Comparison of ENCODE assay signal across 8 cellular contexts in the genomic region with DNA sequence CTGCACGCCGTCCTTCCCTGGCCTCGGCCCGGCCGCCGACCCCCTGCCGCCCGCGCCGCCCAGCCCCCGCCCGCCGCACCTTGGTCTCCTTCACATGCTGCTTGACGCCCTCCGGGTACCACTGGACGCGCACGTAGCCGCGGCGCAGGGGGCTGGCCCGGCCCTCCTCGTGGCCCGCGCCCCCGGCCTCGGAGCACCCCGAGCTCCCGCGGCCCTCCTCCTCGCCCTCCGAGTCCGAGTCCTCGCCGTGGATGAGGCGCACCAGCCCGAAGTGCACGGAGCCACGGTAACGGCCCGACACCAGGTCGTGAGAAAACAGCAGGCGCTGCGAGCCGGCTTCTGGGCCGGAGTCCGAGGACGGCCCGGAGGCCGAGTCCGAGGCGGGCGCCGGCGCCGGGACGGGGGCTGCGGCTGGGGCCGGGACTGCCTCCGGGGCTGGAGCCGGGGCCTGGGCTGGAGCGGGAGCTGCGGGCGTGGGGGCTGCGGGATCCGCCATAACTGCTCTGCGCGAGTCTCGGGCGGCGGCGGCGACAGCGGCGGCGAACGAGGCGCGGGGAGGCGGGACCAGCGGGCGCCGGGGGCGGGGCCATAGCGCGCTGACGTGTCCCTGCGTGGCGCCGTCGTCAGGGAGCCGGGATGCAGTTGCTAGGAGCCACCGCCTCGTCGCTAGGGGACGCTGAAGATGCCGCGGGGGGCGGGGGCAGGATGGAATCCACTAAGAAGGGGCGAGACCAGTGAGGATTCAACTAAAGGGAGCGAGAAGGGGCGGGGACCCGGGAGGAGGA. TPM values are rescaled to one million over a fixed set of nuclear protein-coding genes. Genes with fewer than 3 reads are reported as not detected.
DNase-seq lines count a peak whose midpoint lies in the region; ATAC-seq, FAIRE-seq and TF ChIP-seq lines count a peak whose summit lies in the region.

UBE2O (minus strand) TSS at position 507 of the 785 bp plus-strand sequence; CDS start at position 496, 11 bp downstream.

- H3K4me1 ChIP-seq in adrenal gland (replicated peaks in 1 of 2) (peaks cover 8 to 21% of the 10 kb centered on the region in 2 donors), right atrium auricular region (peaks cover 3 to 36% of the 10 kb centered on the region in 2 donors)

- peak within 1 kb of the TSS in 2 of 5 donors; percentile 80 to 89 for H3K27ac ChIP-seq in adrenal gland
- peak within 1 kb of the TSS; percentile 93 to 94 for H3K27ac ChIP-seq in right atrium auricular region

- H3K9me3 ChIP-seq in adrenal gland (replicated peaks in 1 of 3) (no peaks in the 10 kb centered on the region), right atrium auricular region (no peaks in the 10 kb centered on the region)

- 0 to 1% (median 1%) methylated on average over 14 to 103 of the region's 103 CpGs for WGBS in adrenal gland, 4 donors

- peak; percentile 25 to 59 for TF ChIP-seq POLR2A in adrenal gland (IDR thresholded peaks at IDR 0.05)

- intact Hi-C loops in T-helper 1 cell treated with Interleukin-12 subunit alpha and Interleukin-12 subunit beta and Interleukin-4 antibody, amounts not matched to agents 30 ng/mL and 1 ng/mL, for 36 hours (cut with micrococcal nuclease) = loop anchor here (1.0 to 2.0 kb wide), 10 partner anchors 13 to 598 kb away; partner anchors contain the start of genes ACOX1, JMJD6, METTL23 and RHBDF2
- intact Hi-C loops in adrenal gland (cut with DNase I) = loop anchor here in 1 of 2 donors (10.0 kb wide), 1 partner anchor 48 kb away; no protein-coding TSS in a partner anchor

- H3K4me3 ChIP-seq in adrenal gland (peak within 1 kb of the TSS; percentile 80 to 99 (median 87)), right atrium auricular region (peak within 1 kb of the TSS; percentile 79 to 97)

- H3K27me3 ChIP-seq in adrenal gland (no peaks in the 10 kb centered on the region), right atrium auricular region (no peaks in the 10 kb centered on the region)

- peak; percentile 60 for TF ChIP-seq CTCF in GM12873 (IDR thresholded peaks at IDR 0.05; ENCODE audit: insufficient read depth, low read depth, low read length, missing control alignments)
- TF ChIP-seq CTCF in adrenal gland (IDR thresholded peaks at IDR 0.05) = peak in 5 of 6 experiments; percentile 14 to 29 (median 26)
- TF ChIP-seq CTCF in right atrium auricular region (IDR thresholded peaks at IDR 0.05) = peak; percentile 34 to 41

- DNase-seq in NCI-H1436 (lab: John Stamatoyannopoulos, UW) (peak; percentile 95), adrenal gland (peak; percentile 80 to 91 (median 86)), right atrium auricular region (ENCODE audit: low spot score) (peak; percentile 79), putamen (ENCODE audit: low spot score) (peak; percentile 84), urothelium cell line (ENCODE audit: low spot score) (peak; percentile 99)

- ATAC-seq in HG02678 (IDR thresholded peaks at IDR 0.05; ENCODE audit: unreplicated experiment) = peak; percentile 94

- no peaks in the 10 kb centered on the region for H3K36me3 ChIP-seq in adrenal gland (replicated peaks in 1 of 2)
- no peaks in the 10 kb centered on the region for H3K36me3 ChIP-seq in right atrium auricular region

- peak; percentile 63 for FAIRE-seq in urothelium cell line (lab: Jason Lieb, UNC)

RNA-seq across cellular contexts. Expression of gene UBE2O, which starts in this region (rescaled TPM):
- 41.2 and 41.9 TPM in 2 replicates for total RNA-seq in T-helper 1 cell treated with Interleukin-12 subunit alpha and Interleukin-12 subunit beta and Interleukin-4 antibody, amounts not matched to agents 30 ng/mL and 1 ng/mL, for 36 hours
- total RNA-seq in adrenal gland (10 to 100 TPM; 11.4 to 21.8 (median 17.9) TPM), right atrium auricular region (10 to 100 TPM; 19.5 to 21.8 TPM)
- polyA plus RNA-seq in adrenal gland = 10 to 100 TPM in 2 of 3 donors, 1 to 10 TPM in 1; 9.8 to 21.3 (median 12.4) TPM
